Comparison of ENCODE assay signal across 13 cellular contexts in genomic region chr2:105886680-105887079, GRCh38.
A peak's percentile ranks its signal among the peaks of the same experiment; 100 is the strongest.
DNase-seq lines count a peak whose midpoint lies in the region; ATAC-seq, FAIRE-seq and TF ChIP-seq lines count a peak whose summit lies in the region.
"Had no signal": no experiment of that assay in that cellular context is flagged by ENCODE, and none has a peak within 500 bp of the region (broad histone marks: within the 10 kb centered on the region; RNA-seq: fewer than 3 reads in every experiment).

No MANE protein-coding gene starts in this region.

- peak; percentile 58 for FAIRE-seq in kidney (lab: Jason Lieb, UNC)

- H3K4me1 Mint-ChIP-seq in activated T-cell treated with anti-CD3 and anti-CD28 coated beads, Interleukin-2, amount 50 U/mL, for 4 hours (ENCODE audit: low read depth), result peaks cover 84% of the 10 kb centered on the region
- H3K4me1 Mint-ChIP-seq in activated T-helper 1 cell treated with anti-CD3 and anti-CD28 coated beads, Interleukin-12 subunit alpha, Interleukin-12 subunit beta, Interleukin-2, Interleukin-4 antibody, amounts not matched to agents 30 ng/mL and 10 ng/mL and 1 ng/mL, durations not matched to agents 14 hours and 24 hours and 36 hours (ENCODE audit: low read depth), result peaks cover 75% of the 10 kb centered on the region
- H3K4me1 Mint-ChIP-seq in stimulated activated effector memory CD8-positive, alpha-beta T cell treated with anti-CD3 and anti-CD28 coated beads, Interleukin-12 subunit alpha, Interleukin-12 subunit beta, amount 100 ng/mL, for 72 hours, result peaks cover 77% of the 10 kb centered on the region

- H3K9me3 ChIP-seq in kidney (ENCODE audit: control insufficient read depth in 1 of 2, low read length in 2 of 2), result peaks cover 0 to 7% of the 10 kb centered on the region in 2 donors

- peaks cover 29 to 31% of the 10 kb centered on the region in 2 donors for H3K4me1 ChIP-seq in kidney (ENCODE audit: control insufficient read depth in 1 of 2, insufficient read depth in 1 of 2, low read depth in 1 of 2, low read length in 2 of 2)

- H3K9ac ChIP-seq in kidney (ENCODE audit: low read length in 2 of 2), result no peak overlapping the region

- peaks cover 4% of the 10 kb centered on the region for H3K9me3 Mint-ChIP-seq in activated T-cell treated with anti-CD3 and anti-CD28 coated beads, Interleukin-2, amount 50 U/mL, for 4 hours
- H3K9me3 Mint-ChIP-seq in activated T-helper 1 cell treated with anti-CD3 and anti-CD28 coated beads, Interleukin-12 subunit alpha, Interleukin-12 subunit beta, Interleukin-2, Interleukin-4 antibody, amounts not matched to agents 30 ng/mL and 10 ng/mL and 1 ng/mL, durations not matched to agents 14 hours and 24 hours and 36 hours, result peaks cover 19% of the 10 kb centered on the region
- no peaks in the 10 kb centered on the region for H3K9me3 Mint-ChIP-seq in stimulated activated effector memory CD8-positive, alpha-beta T cell treated with anti-CD3 and anti-CD28 coated beads, Interleukin-12 subunit alpha, Interleukin-12 subunit beta, amount 100 ng/mL, for 72 hours

- H3K27ac Mint-ChIP-seq in activated T-helper 1 cell treated with anti-CD3 and anti-CD28 coated beads, Interleukin-12 subunit alpha, Interleukin-12 subunit beta, Interleukin-2, Interleukin-4 antibody, amounts not matched to agents 30 ng/mL and 10 ng/mL and 1 ng/mL, durations not matched to agents 14 hours and 24 hours and 36 hours, result peak overlapping the region; percentile 81
- peak overlapping the region; percentile 24 for H3K27ac Mint-ChIP-seq in stimulated activated effector memory CD8-positive, alpha-beta T cell treated with anti-CD3 and anti-CD28 coated beads, Interleukin-12 subunit alpha, Interleukin-12 subunit beta, amount 100 ng/mL, for 72 hours

- intact Hi-C loops in activated T-helper 1 cell treated with anti-CD3 and anti-CD28 coated beads, Interleukin-12 subunit alpha, Interleukin-12 subunit beta, Interleukin-2, Interleukin-4 antibody, amounts not matched to agents 30 ng/mL and 10 ng/mL and 1 ng/mL, durations not matched to agents 14 hours and 24 hours and 36 hours (cut with micrococcal nuclease), result no loop called here
- intact Hi-C loops in kidney (cut with DNase I), result no loop called here

- H3K4me3 Mint-ChIP-seq in activated T-cell treated with anti-CD3 and anti-CD28 coated beads, Interleukin-2, amount 50 U/mL, for 4 hours, result peak overlapping the region; percentile 0
- peak overlapping the region; percentile 12 for H3K4me3 Mint-ChIP-seq in activated T-helper 1 cell treated with anti-CD3 and anti-CD28 coated beads, Interleukin-12 subunit alpha, Interleukin-12 subunit beta, Interleukin-2, Interleukin-4 antibody, amounts not matched to agents 30 ng/mL and 10 ng/mL and 1 ng/mL, durations not matched to agents 14 hours and 24 hours and 36 hours
- no peak overlapping the region for H3K4me3 Mint-ChIP-seq in stimulated activated effector memory CD8-positive, alpha-beta T cell treated with anti-CD3 and anti-CD28 coated beads, Interleukin-12 subunit alpha, Interleukin-12 subunit beta, amount 100 ng/mL, for 72 hours

- peak overlapping the region in 1 of 2 donors; percentile 7 for H3K4me3 ChIP-seq in kidney (ENCODE audit: low read length in 2 of 2)

- no peak for ATAC-seq in activated T-cell treated with anti-CD3 and anti-CD28 coated beads, Interleukin-2, amount 50 U/mL, for 4 hours
- ATAC-seq in stimulated activated effector memory CD8-positive, alpha-beta T cell treated with anti-CD3 and anti-CD28 coated beads, Interleukin-12 subunit alpha, Interleukin-12 subunit beta, amount 100 ng/mL, for 72 hours, result no peak
- no peak for ATAC-seq in GM21515 (IDR thresholded peaks at IDR 0.05; ENCODE audit: unreplicated experiment)
- ATAC-seq: HCT116 had no signal

- no peak for TF ChIP-seq CTCF in kidney (IDR thresholded peaks at IDR 0.05; ENCODE audit: borderline replicate concordance, extremely low read depth, insufficient read depth)

- H3K27me3 Mint-ChIP-seq in activated T-cell treated with anti-CD3 and anti-CD28 coated beads, Interleukin-2, amount 50 U/mL, for 4 hours (ENCODE audit: low read depth), result no peaks in the 10 kb centered on the region
- H3K27me3 Mint-ChIP-seq in activated T-helper 1 cell treated with anti-CD3 and anti-CD28 coated beads, Interleukin-12 subunit alpha, Interleukin-12 subunit beta, Interleukin-2, Interleukin-4 antibody, amounts not matched to agents 30 ng/mL and 10 ng/mL and 1 ng/mL, durations not matched to agents 14 hours and 24 hours and 36 hours (ENCODE audit: insufficient read depth), result no peaks in the 10 kb centered on the region

- peaks cover 59% of the 10 kb centered on the region for H3K36me3 Mint-ChIP-seq in activated T-cell treated with anti-CD3 and anti-CD28 coated beads, Interleukin-2, amount 50 U/mL, for 4 hours (ENCODE audit: insufficient read depth)
- peaks cover 64% of the 10 kb centered on the region for H3K36me3 Mint-ChIP-seq in activated T-helper 1 cell treated with anti-CD3 and anti-CD28 coated beads, Interleukin-12 subunit alpha, Interleukin-12 subunit beta, Interleukin-2, Interleukin-4 antibody, amounts not matched to agents 30 ng/mL and 10 ng/mL and 1 ng/mL, durations not matched to agents 14 hours and 24 hours and 36 hours (ENCODE audit: low read depth)
- H3K36me3 Mint-ChIP-seq in stimulated activated effector memory CD8-positive, alpha-beta T cell treated with anti-CD3 and anti-CD28 coated beads, Interleukin-12 subunit alpha, Interleukin-12 subunit beta, amount 100 ng/mL, for 72 hours, result peaks cover 94% of the 10 kb centered on the region

- H3K36me3 ChIP-seq in kidney (ENCODE audit: control insufficient read depth in 1 of 2, insufficient read depth in 2 of 2, low read length in 2 of 2), result peaks cover 0 to 5% of the 10 kb centered on the region in 2 donors

- no peak for DNase-seq in activated T-cell treated with anti-CD3 and anti-CD28 coated beads, Interleukin-2, amount 50 U/mL, for 4 hours
- DNase-seq in activated T-cell treated with anti-CD3 and anti-CD28 coated beads, Interleukin-2, amount 50 U/mL, for 1 hour, result no peak
- DNase-seq in activated T-helper 1 cell treated with anti-CD3 and anti-CD28 coated beads, Interleukin-12 subunit alpha, Interleukin-12 subunit beta, Interleukin-2, Interleukin-4 antibody, amounts not matched to agents 30 ng/mL and 10 ng/mL and 1 ng/mL, durations not matched to agents 14 hours and 24 hours and 36 hours (ENCODE audit: low spot score), result no peak
- DNase-seq in kidney, result no peak
- no peak for DNase-seq in stimulated activated effector memory CD8-positive, alpha-beta T cell treated with anti-CD3 and anti-CD28 coated beads, Interleukin-12 subunit alpha, Interleukin-12 subunit beta, amount 100 ng/mL, for 72 hours (ENCODE audit: low spot score in 2 of 2)
- no peak for DNase-seq in SW 1271 (lab: John Stamatoyannopoulos, UW)
- no peak for DNase-seq in NCI-H2227 treated with DMSO at 0.1 percent for 48 hours (lab: John Stamatoyannopoulos, UW)
- DNase-seq: cortex of kidney, NCI-H1694 treated with DMSO at 0.1 percent for 48 hours, NCI-H69 had no signal

- H3K27ac ChIP-seq in kidney (ENCODE audit: low read depth in 2 of 2, low read length in 2 of 2), result peak overlapping the region; percentile 17 to 76
- H3K27ac ChIP-seq: RWPE1 had no signal
